ENCODE assay signal across 13 cellular contexts in the genomic region with DNA sequence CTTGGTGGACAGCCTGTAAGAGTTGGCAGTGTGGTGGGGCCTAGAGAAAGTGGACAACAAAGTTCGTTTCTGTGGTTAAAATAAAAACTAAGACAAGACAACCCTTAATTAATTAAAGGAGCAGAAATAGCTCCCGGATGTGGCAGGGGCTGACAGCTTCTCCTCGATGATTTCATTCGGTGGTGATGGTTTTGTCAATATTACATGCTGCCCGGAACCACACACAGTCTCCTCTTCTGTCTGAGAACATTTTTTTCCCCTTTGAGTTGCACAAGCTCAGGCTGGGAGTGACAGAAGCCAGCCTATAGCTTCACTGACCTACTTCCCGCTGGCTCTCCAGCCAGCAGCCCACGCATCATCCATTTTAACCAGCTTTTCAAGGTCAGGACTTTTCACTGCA.
DNase-seq lines count a peak whose midpoint lies in the region; ATAC-seq and TF ChIP-seq lines count a peak whose summit lies in the region.
"Had no signal": no experiment of that assay in that cellular context is flagged by ENCODE, and none has a peak within 500 bp of the region (broad histone marks: within the 10 kb centered on the region; RNA-seq: fewer than 3 reads in every experiment).

No MANE protein-coding gene starts in this region.

- WGBS in ovary, 3 donors, result 6 to 10% (median 6%) methylated on average over 7 of the region's 7 CpGs
- WGBS in gastroesophageal sphincter (ENCODE audit: low coverage in 1 of 2), 2 donors, result 39 to 49% methylated on average over 6 to 7 of the region's 7 CpGs

- ATAC-seq in GM21515 (IDR thresholded peaks at IDR 0.05; ENCODE audit: unreplicated experiment) (no peak), gastroesophageal sphincter (no peak), GM21737 (IDR thresholded peaks at IDR 0.05; ENCODE audit: unreplicated experiment) (no peak)

- H3K27ac ChIP-seq in ovary (peak overlapping the region in 1 of 2 donors; percentile 16), gastroesophageal sphincter (no peak overlapping the region)
- H3K27ac ChIP-seq: coronary artery, esophagus squamous epithelium, prostate gland had no signal

- H3K4me1 ChIP-seq in ovary (ENCODE audit: insufficient read depth), result peaks cover 20% of the 10 kb centered on the region
- no peaks in the 10 kb centered on the region for H3K4me1 ChIP-seq in gastroesophageal sphincter
- H3K4me1 ChIP-seq: esophagus squamous epithelium, prostate gland had no signal

- no peaks in the 10 kb centered on the region for H3K9me3 ChIP-seq in ovary
- peaks cover 0 to 9% (median 0%) of the 10 kb centered on the region in 3 donors for H3K9me3 ChIP-seq in gastroesophageal sphincter
- H3K9me3 ChIP-seq: esophagus squamous epithelium, prostate gland had no signal

- intact Hi-C loops in ovary (cut with DNase I), result loop anchor here in 1 of 4 donors (10.0 kb wide), 1 partner anchor 69 kb away; no protein-coding TSS in a partner anchor

- TF ChIP-seq EP300 in ovary (IDR thresholded peaks at IDR 0.05), result no peak
- TF ChIP-seq EP300 in gastroesophageal sphincter (IDR thresholded peaks at IDR 0.05), result no peak

- TF ChIP-seq POLR2A in ovary (IDR thresholded peaks at IDR 0.05), result no peak
- TF ChIP-seq POLR2A in gastroesophageal sphincter (IDR thresholded peaks at IDR 0.05), result no peak

- H3K27me3 ChIP-seq in ovary, result no peaks in the 10 kb centered on the region
- H3K27me3 ChIP-seq in gastroesophageal sphincter, result no peaks in the 10 kb centered on the region
- H3K27me3 ChIP-seq: esophagus squamous epithelium had no signal

- no peaks in the 10 kb centered on the region for H3K36me3 ChIP-seq in ovary
- no peaks in the 10 kb centered on the region for H3K36me3 ChIP-seq in gastroesophageal sphincter
- H3K36me3 ChIP-seq: esophagus squamous epithelium, prostate gland had no signal

- DNase-seq in EH (ENCODE audit: low read depth) (peak; percentile 48), NOMO-1 treated with DMSO at 0.1 percent for 48 hours (lab: John Stamatoyannopoulos, UW; ENCODE audit: unreplicated experiment) (peak; percentile 97), epithelial cell of esophagus (ENCODE audit: low read depth) (peak; percentile 49), ovary (peak; percentile 44 to 55 (median 47)), DMS79 treated with DMSO at 0.1 percent for 48 hours (lab: John Stamatoyannopoulos, UW) (no peak)
- DNase-seq: esophagus squamous epithelium; HFFc6; stimulated activated CD4-positive, alpha-beta T cell treated with anti-CD3 and anti-CD28 coated beads, Interleukin-4, amount 100 ng/mL, for 4 hours had no signal

- TF ChIP-seq CTCF in epithelial cell of esophagus (IDR thresholded peaks at IDR 0.05; ENCODE audit: insufficient read depth, low read depth, low read length, missing control alignments), result no peak
- TF ChIP-seq CTCF in ovary (IDR thresholded peaks at IDR 0.05), result no peak
- TF ChIP-seq CTCF in gastroesophageal sphincter (IDR thresholded peaks at IDR 0.05), result no peak

- H3K4me3 ChIP-seq in epithelial cell of esophagus (ENCODE audit: low read length) (no peak overlapping the region), ovary (no peak overlapping the region), gastroesophageal sphincter (no peak overlapping the region)
- H3K4me3 ChIP-seq: coronary artery, esophagus squamous epithelium, prostate gland had no signal
